Comparison of ENCODE assay signal across 10 cellular contexts in genomic region chr20:46348231-46348803, GRCh38. TPM values are rescaled to one million over a fixed set of nuclear protein-coding genes. Genes with fewer than 3 reads are reported as not detected.
DNase-seq lines count a peak whose midpoint lies in the region; TF ChIP-seq lines count a peak whose summit lies in the region.
"Had no signal": no experiment of that assay in that cellular context is flagged by ENCODE, and none has a peak within 500 bp of the region (broad histone marks: within the 10 kb centered on the region; RNA-seq: fewer than 3 reads in every experiment).

No MANE protein-coding gene starts in this region.

- H3K4me2 ChIP-seq in Karpas-422 (ENCODE audit: low read depth, low read length, poor library complexity, severe bottlenecking): no peak overlapping the region

- CTCF ChIA-PET in AG04450 (lab: Charles Lee): interaction anchor here (0.6 to 3.5 kb wide), 25 partner anchors 9 to 1035 kb away, joined by 3 to 49 read pairs (median 4); no protein-coding TSS in a partner anchor

- peak overlapping the region; percentile 68 to 84 (median 82) for H3K27ac Mint-ChIP-seq in brain
- no peak overlapping the region for H3K27ac Mint-ChIP-seq in immature natural killer cell
- no peak overlapping the region for H3K27ac Mint-ChIP-seq in type B pancreatic cell
- H3K27ac Mint-ChIP-seq: CD8-positive, alpha-beta T cell had no signal

- no peak overlapping the region for H3K4me3 ChIP-seq in AG04450 (ENCODE audit: low read depth, low read length)
- no peak overlapping the region for H3K4me3 ChIP-seq in Karpas-422 (ENCODE audit: low read length)

- peak overlapping the region in 4 of 5 experiments; percentile 24 to 63 (median 58) for H3K4me3 Mint-ChIP-seq in brain
- H3K4me3 Mint-ChIP-seq in immature natural killer cell: no peak overlapping the region
- no peak overlapping the region for H3K4me3 Mint-ChIP-seq in type B pancreatic cell
- H3K4me3 Mint-ChIP-seq: CD8-positive, alpha-beta T cell had no signal

- H3K36me3 Mint-ChIP-seq in brain: peaks cover 10% of the 10 kb centered on the region
- peaks cover 0 to 8% (median 4%) of the 10 kb centered on the region in 3 donors for H3K36me3 Mint-ChIP-seq in immature natural killer cell
- H3K36me3 Mint-ChIP-seq in type B pancreatic cell: peaks cover 4% of the 10 kb centered on the region

- DNase-seq in AG04450 (ENCODE audit: low read depth, low spot score) (no peak), Karpas-422 (peak; percentile 64), iris pigment epithelial cell (ENCODE audit: low read depth) (peak; percentile 55), NCI-H1092 treated with DMSO at 0.1 percent for 48 hours (lab: John Stamatoyannopoulos, UW) (no peak), immature natural killer cell (no peak), type B pancreatic cell (ENCODE audit: extremely low spot score, unreplicated experiment) (no peak)
- no peak for DNase-seq in activated CD4-positive, alpha-beta T cell treated with anti-CD3 and anti-CD28 coated beads for 48 hours
- DNase-seq: mammary epithelial cell had no signal

- H2AFZ ChIP-seq in Karpas-422 (ENCODE audit: low read length): no peak overlapping the region

- H3K27ac ChIP-seq in AG04450 (ENCODE audit: low read depth, low read length) (no peak overlapping the region), Karpas-422 (ENCODE audit: low read length) (peak overlapping the region; percentile 78)

- no peaks in the 10 kb centered on the region for H3K9me2 ChIP-seq in Karpas-422 (replicated peaks; ENCODE audit: insufficient read depth, low read length)

- peaks cover 0 to 2% (median 0%) of the 10 kb centered on the region in 5 experiments for H3K9me3 Mint-ChIP-seq in brain
- no peaks in the 10 kb centered on the region for H3K9me3 Mint-ChIP-seq in immature natural killer cell
- H3K9me3 Mint-ChIP-seq in type B pancreatic cell: no peaks in the 10 kb centered on the region
- H3K9me3 Mint-ChIP-seq: CD8-positive, alpha-beta T cell had no signal

- TF ChIP-seq CTCF in AG04450 (IDR thresholded peaks at IDR 0.05; ENCODE audit: low read depth, low read length): peak; percentile 17; the same call in 1 of the 2 replicates
- no peak for TF ChIP-seq CTCF in brain (conservative IDR thresholded peaks at IDR 0.05)
- TF ChIP-seq CTCF in type B pancreatic cell (conservative IDR thresholded peaks at IDR 0.05): no peak

- peaks cover 78% of the 10 kb centered on the region for H3K4me1 ChIP-seq in Karpas-422 (ENCODE audit: low read length)

- H3K4me1 Mint-ChIP-seq in brain (peaks cover 88% of the 10 kb centered on the region), immature natural killer cell (peaks cover 12 to 13% of the 10 kb centered on the region in 2 donors), type B pancreatic cell (ENCODE audit: unreplicated experiment) (peaks cover 22% of the 10 kb centered on the region)

- peaks cover 3% of the 10 kb centered on the region for H3K27me3 Mint-ChIP-seq in brain
- H3K27me3 Mint-ChIP-seq in immature natural killer cell (ENCODE audit: low read depth in 3 of 3): peaks cover 0 to 2% (median 2%) of the 10 kb centered on the region in 3 donors
- peaks cover 13% of the 10 kb centered on the region for H3K27me3 Mint-ChIP-seq in type B pancreatic cell

- H3K27me3 ChIP-seq in AG04450 (ENCODE audit: control insufficient read depth, insufficient read depth, low read length) (peaks cover 15% of the 10 kb centered on the region), Karpas-422 (ENCODE audit: low read length) (no peaks in the 10 kb centered on the region)

- no peaks in the 10 kb centered on the region for H3K79me2 ChIP-seq in Karpas-422 (ENCODE audit: low read length)

- H4K20me1 ChIP-seq in Karpas-422 (ENCODE audit: insufficient read depth, low read depth, low read length): no peaks in the 10 kb centered on the region

- POLR2A ChIA-PET in AG04450 (lab: Yijun Ruan, JAX): interaction anchor here (0.7 kb wide), 1 partner anchor 15 kb away, joined by 4 read pairs; no protein-coding TSS in a partner anchor

- H3K9me3 ChIP-seq in AG04450 (ENCODE audit: control insufficient read depth, insufficient read depth, low read length): no peaks in the 10 kb centered on the region
- H3K9me3 ChIP-seq in Karpas-422 (ENCODE audit: low read length): no peaks in the 10 kb centered on the region

- H3K9ac ChIP-seq in Karpas-422 (ENCODE audit: low read length): no peak overlapping the region

- peaks cover 22% of the 10 kb centered on the region for H3K36me3 ChIP-seq in Karpas-422 (ENCODE audit: insufficient read depth, low read length)

RNA-seq across cellular contexts. Expression of gene CDH22, which starts 40.0 kb away (rescaled TPM):
- polyA plus RNA-seq in AG04450 (2011; rRNA removed) (not detected in 2 replicates), brain (ENCODE audit: insufficient read depth, low read depth, low replicate concordance) (5.6 TPM), immature natural killer cell (not detected)
- not detected in 2 replicates for polyA minus RNA-seq in AG04450 (2011; rRNA and poly(A)+ RNA removed)
- total RNA-seq in Karpas-422 (2014; rRNA removed; shearing (Covaris generic); ENCODE audit: low replicate concordance): 5.5 and 6.4 TPM in 2 replicates
- 1.3 and 1.8 TPM in 2 replicates for total RNA-seq in type B pancreatic cell (ENCODE audit: low replicate concordance)
- total RNA-seq: CD8-positive, alpha-beta T cell; mammary epithelial cell had no signal
- polyA plus RNA-seq: mammary epithelial cell had no signal

RNA-seq across cellular contexts. Expression of gene ELMO2, which starts 58.1 kb away (rescaled TPM):
- polyA plus RNA-seq in AG04450 (2011; rRNA removed) (34.4 and 39.2 TPM in 2 replicates), brain (ENCODE audit: insufficient read depth, low read depth, low replicate concordance) (63.0 TPM), immature natural killer cell (100 to 1,000 TPM in 1 of 3 donors, 10 to 100 TPM in 2; 50.7 to 107 (median 98.7) TPM)
- polyA minus RNA-seq in AG04450 (2011; rRNA and poly(A)+ RNA removed): 51.9 and 70.9 TPM in 2 replicates
- 68.1 and 91.4 TPM in 2 replicates for total RNA-seq in Karpas-422 (2014; rRNA removed; shearing (Covaris generic); ENCODE audit: low replicate concordance)
- 35.1 and 49.1 TPM in 2 replicates for total RNA-seq in type B pancreatic cell (ENCODE audit: low replicate concordance)

Comparison
In these comparisons a context has a peak if more than half of its experiments do, and no peak if none do; other contexts are left out.
1. DNase-seq: peak in Karpas-422 (single experiment) and iris pigment epithelial cell (single experiment); none in AG04450 (single experiment), NCI-H1092 treated with DMSO at 0.1 percent for 48 hours (single experiment), immature natural killer cell (0 of 3), activated CD4-positive, alpha-beta T cell treated with anti-CD3 and anti-CD28 coated beads for 48 hours (single experiment) and type B pancreatic cell (single experiment).
2. H3K27ac Mint-ChIP-seq: peak in brain (5 of 5); none in immature natural killer cell (0 of 6) and type B pancreatic cell (single experiment).
3. H3K4me3 Mint-ChIP-seq: peak in brain (4 of 5); none in immature natural killer cell (0 of 5) and type B pancreatic cell (single experiment).